In the genomic region with DNA sequence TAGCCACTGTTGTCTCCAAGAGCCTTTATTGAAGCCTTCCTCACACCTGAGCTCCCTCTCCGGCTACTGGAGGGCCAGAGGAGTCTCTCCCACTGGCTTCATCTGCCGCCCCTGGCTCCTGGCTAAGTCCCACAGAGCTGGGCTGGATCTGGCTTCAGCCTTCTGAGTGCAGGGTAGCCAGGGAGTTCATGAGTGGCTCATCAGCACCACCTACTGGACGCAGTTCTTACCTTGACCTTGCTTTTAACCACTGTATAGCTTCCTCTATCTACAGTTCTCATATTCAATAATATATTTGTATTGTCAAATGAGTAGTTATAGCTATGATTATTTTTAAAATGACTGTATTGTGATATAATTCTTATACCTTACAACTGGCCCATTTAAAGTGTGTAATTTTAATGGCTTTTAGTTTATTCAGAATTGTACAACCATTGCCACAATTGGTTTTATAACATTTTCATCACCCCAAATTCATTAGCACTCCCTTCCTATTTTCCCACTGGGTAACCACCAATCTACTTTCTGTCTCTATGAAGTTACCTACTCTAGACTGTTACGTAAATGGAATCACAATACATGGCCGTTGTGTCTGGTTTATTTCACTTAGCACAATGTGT, we compare ENCODE assay signal across 9 cellular contexts. TPM values are rescaled to one million over a fixed set of nuclear protein-coding genes. Genes with fewer than 3 reads are reported as not detected.
DNase-seq lines count a peak whose midpoint lies in the region; ATAC-seq and TF ChIP-seq lines count a peak whose summit lies in the region.
"Had no signal": no experiment of that assay in that cellular context is flagged by ENCODE, and none has a peak within 500 bp of the region (broad histone marks: within the 10 kb centered on the region; RNA-seq: fewer than 3 reads in every experiment).

No MANE protein-coding gene starts in this region.

- DNase-seq in DMS53 treated with DMSO at 0.1 percent for 48 hours (lab: John Stamatoyannopoulos, UW; ENCODE audit: unreplicated experiment) (peak; percentile 95), OCI-M1 (lab: John Stamatoyannopoulos, UW) (peak; percentile 89), activated T-cell treated with anti-CD3 and anti-CD28 coated beads for 24 hours (ENCODE audit: low read depth) (peak; percentile 71)
- peak; percentile 53 to 81 (median 68) for DNase-seq in naive thymus-derived CD8-positive, alpha-beta T cell
- DNase-seq in stimulated activated naive B cell treated with anti-CD40 and anti-IgM and Interleukin-4, amounts not matched to agents 10 μg/mL and 1 μg/mL and 100 μg/mL, for 72 hours: peak; percentile 68

- peaks cover 0 to 31% (median 10%) of the 10 kb centered on the region in 9 donors for H3K9me3 Mint-ChIP-seq in naive thymus-derived CD8-positive, alpha-beta T cell
- peaks cover 9 to 10% of the 10 kb centered on the region in 2 donors for H3K9me3 Mint-ChIP-seq in stimulated activated naive B cell treated with anti-CD40 and anti-IgM and Interleukin-4, amounts not matched to agents 10 μg/mL and 1 μg/mL and 100 μg/mL, for 72 hours

- peaks cover 0 to 14% (median 0%) of the 10 kb centered on the region in 3 donors for H3K36me3 Mint-ChIP-seq in naive thymus-derived CD8-positive, alpha-beta T cell
- peaks cover 2 to 8% of the 10 kb centered on the region in 2 donors for H3K36me3 Mint-ChIP-seq in stimulated activated naive B cell treated with anti-CD40 and anti-IgM and Interleukin-4, amounts not matched to agents 10 μg/mL and 1 μg/mL and 100 μg/mL, for 72 hours

- H3K27ac Mint-ChIP-seq in naive thymus-derived CD8-positive, alpha-beta T cell: peak overlapping the region in 2 of 10 donors; percentile 14 to 76
- peak overlapping the region; percentile 33 for H3K27ac Mint-ChIP-seq in stimulated activated naive B cell treated with anti-CD40 and anti-IgM and Interleukin-4, amounts not matched to agents 10 μg/mL and 1 μg/mL and 100 μg/mL, for 72 hours

- H3K4me1 Mint-ChIP-seq in naive thymus-derived CD8-positive, alpha-beta T cell: peaks cover 0 to 5% (median 2%) of the 10 kb centered on the region in 4 donors
- H3K4me1 Mint-ChIP-seq in stimulated activated naive B cell treated with anti-CD40 and anti-IgM and Interleukin-4, amounts not matched to agents 10 μg/mL and 1 μg/mL and 100 μg/mL, for 72 hours: peaks cover 4 to 5% of the 10 kb centered on the region in 2 donors

- peak; percentile 97 for TF ChIP-seq RAD21 in Ishikawa (IDR thresholded peaks at IDR 0.05; ENCODE audit: low read depth)

- ATAC-seq in GM21576 (IDR thresholded peaks at IDR 0.05; ENCODE audit: unreplicated experiment): peak; percentile 100
- ATAC-seq in esophagus mucosa: peak; percentile 94
- ATAC-seq in naive thymus-derived CD8-positive, alpha-beta T cell: peak; percentile 94 to 100
- peak; percentile 100 for ATAC-seq in stimulated activated naive B cell treated with anti-CD40 and anti-IgM and Interleukin-4, amounts not matched to agents 10 μg/mL and 1 μg/mL and 100 μg/mL, for 72 hours (replicated peaks)

- POLR2A ChIA-PET in naive thymus-derived CD8-positive, alpha-beta T cell (lab: Charles Lee): interaction anchor here (0.6 to 1.2 kb wide), 3 partner anchors 10 to 1923 kb away, joined by 3 read pairs; no protein-coding TSS in a partner anchor

- no peak for TF ChIP-seq EP300 in Ishikawa (IDR thresholded peaks at IDR 0.05; ENCODE audit: borderline replicate concordance)

- peaks cover 4 to 15% (median 8%) of the 10 kb centered on the region in 5 donors for H3K27me3 Mint-ChIP-seq in naive thymus-derived CD8-positive, alpha-beta T cell
- peaks cover 12 to 23% of the 10 kb centered on the region in 2 donors for H3K27me3 Mint-ChIP-seq in stimulated activated naive B cell treated with anti-CD40 and anti-IgM and Interleukin-4, amounts not matched to agents 10 μg/mL and 1 μg/mL and 100 μg/mL, for 72 hours

- no peak overlapping the region for H3K4me3 Mint-ChIP-seq in naive thymus-derived CD8-positive, alpha-beta T cell
- H3K4me3 Mint-ChIP-seq in stimulated activated naive B cell treated with anti-CD40 and anti-IgM and Interleukin-4, amounts not matched to agents 10 μg/mL and 1 μg/mL and 100 μg/mL, for 72 hours: no peak overlapping the region

TF ChIP-seq in Ishikawa, 13 proteins besides CTCF, POLR2A, EP300 and RAD21:
- TF ChIP-seq MAX (IDR thresholded peaks at IDR 0.05) (no peak), TEAD4 (IDR thresholded peaks at IDR 0.05) (no peak), FOXM1 (IDR thresholded peaks at IDR 0.05; ENCODE audit: borderline replicate concordance, low read depth) (no peak), NFIC (IDR thresholded peaks at IDR 0.05) (no peak), TCF12 (IDR thresholded peaks at IDR 0.05; ENCODE audit: low read depth) (no peak), EGR1 (IDR thresholded peaks at IDR 0.05) (no peak), YY1 (IDR thresholded peaks at IDR 0.05; ENCODE audit: low read depth) (no peak), ZBTB7A (IDR thresholded peaks at IDR 0.05; ENCODE audit: low read depth) (no peak), TAF1 (IDR thresholded peaks at IDR 0.05; ENCODE audit: low read depth) (no peak), CEBPB (IDR thresholded peaks at IDR 0.05) (no peak), CREB1 (IDR thresholded peaks at IDR 0.05; ENCODE audit: low read depth) (no peak)
- TF ChIP-seq, protein P1, sequence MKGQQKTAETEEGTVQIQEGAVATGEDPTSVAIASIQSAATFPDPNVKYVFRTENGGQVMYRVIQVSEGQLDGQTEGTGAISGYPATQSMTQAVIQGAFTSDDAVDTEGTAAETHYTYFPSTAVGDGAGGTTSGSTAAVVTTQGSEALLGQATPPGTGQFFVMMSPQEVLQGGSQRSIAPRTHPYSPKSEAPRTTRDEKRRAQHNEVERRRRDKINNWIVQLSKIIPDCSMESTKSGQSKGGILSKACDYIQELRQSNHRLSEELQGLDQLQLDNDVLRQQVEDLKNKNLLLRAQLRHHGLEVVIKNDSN (IDR thresholded peaks at IDR 0.05): no peak
- TF ChIP-seq, protein P2, sequence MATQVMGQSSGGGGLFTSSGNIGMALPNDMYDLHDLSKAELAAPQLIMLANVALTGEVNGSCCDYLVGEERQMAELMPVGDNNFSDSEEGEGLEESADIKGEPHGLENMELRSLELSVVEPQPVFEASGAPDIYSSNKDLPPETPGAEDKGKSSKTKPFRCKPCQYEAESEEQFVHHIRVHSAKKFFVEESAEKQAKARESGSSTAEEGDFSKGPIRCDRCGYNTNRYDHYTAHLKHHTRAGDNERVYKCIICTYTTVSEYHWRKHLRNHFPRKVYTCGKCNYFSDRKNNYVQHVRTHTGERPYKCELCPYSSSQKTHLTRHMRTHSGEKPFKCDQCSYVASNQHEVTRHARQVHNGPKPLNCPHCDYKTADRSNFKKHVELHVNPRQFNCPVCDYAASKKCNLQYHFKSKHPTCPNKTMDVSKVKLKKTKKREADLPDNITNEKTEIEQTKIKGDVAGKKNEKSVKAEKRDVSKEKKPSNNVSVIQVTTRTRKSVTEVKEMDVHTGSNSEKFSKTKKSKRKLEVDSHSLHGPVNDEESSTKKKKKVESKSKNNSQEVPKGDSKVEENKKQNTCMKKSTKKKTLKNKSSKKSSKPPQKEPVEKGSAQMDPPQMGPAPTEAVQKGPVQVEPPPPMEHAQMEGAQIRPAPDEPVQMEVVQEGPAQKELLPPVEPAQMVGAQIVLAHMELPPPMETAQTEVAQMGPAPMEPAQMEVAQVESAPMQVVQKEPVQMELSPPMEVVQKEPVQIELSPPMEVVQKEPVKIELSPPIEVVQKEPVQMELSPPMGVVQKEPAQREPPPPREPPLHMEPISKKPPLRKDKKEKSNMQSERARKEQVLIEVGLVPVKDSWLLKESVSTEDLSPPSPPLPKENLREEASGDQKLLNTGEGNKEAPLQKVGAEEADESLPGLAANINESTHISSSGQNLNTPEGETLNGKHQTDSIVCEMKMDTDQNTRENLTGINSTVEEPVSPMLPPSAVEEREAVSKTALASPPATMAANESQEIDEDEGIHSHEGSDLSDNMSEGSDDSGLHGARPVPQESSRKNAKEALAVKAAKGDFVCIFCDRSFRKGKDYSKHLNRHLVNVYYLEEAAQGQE (IDR thresholded peaks at IDR 0.05; ENCODE audit: low read depth): no peak

RNA-seq across cellular contexts. Expression of gene CNDP1, which starts 17.7 kb away (rescaled TPM):
- total RNA-seq in esophagus mucosa: not detected
- not detected for total RNA-seq in naive thymus-derived CD8-positive, alpha-beta T cell
- not detected for polyA plus RNA-seq in naive thymus-derived CD8-positive, alpha-beta T cell
- total RNA-seq: mononuclear cell had no signal

RNA-seq across cellular contexts. Expression of gene ZNF407, which starts 45.6 kb away (rescaled TPM):
- 6.3 TPM for total RNA-seq in esophagus mucosa
- 10 to 100 TPM; 26.7 to 26.8 TPM for total RNA-seq in naive thymus-derived CD8-positive, alpha-beta T cell
- polyA plus RNA-seq in naive thymus-derived CD8-positive, alpha-beta T cell: 1 to 10 TPM; 5.0 to 6.0 (median 5.6) TPM

RNA-seq across cellular contexts. Expression of gene CNDP2, which starts 55.9 kb away (rescaled TPM):
- 185 TPM for total RNA-seq in esophagus mucosa
- total RNA-seq in naive thymus-derived CD8-positive, alpha-beta T cell: 100 to 1,000 TPM; 161 to 169 TPM
- polyA plus RNA-seq in naive thymus-derived CD8-positive, alpha-beta T cell: 100 to 1,000 TPM in 2 of 3 donors, 10 to 100 TPM in 1; 97.0 to 139 (median 111) TPM

Comparison
In these comparisons a context has a peak if more than half of its experiments do, and no peak if none do; other contexts are left out.
1. Peak in every context shown above with its lines: DNase-seq and ATAC-seq.